In genomic region chr5:64156276-64156675, GRCh38 we compare ENCODE assay signal across 16 cellular contexts. TPM values are rescaled to one million over a fixed set of nuclear protein-coding genes. Genes with fewer than 3 reads are reported as not detected.
DNase-seq lines count a peak whose midpoint lies in the region; ATAC-seq and TF ChIP-seq lines count a peak whose summit lies in the region.
"Had no signal": no experiment of that assay in that cellular context is flagged by ENCODE, and none has a peak within 500 bp of the region (broad histone marks: within the 10 kb centered on the region; RNA-seq: fewer than 3 reads in every experiment).

No MANE protein-coding gene starts in this region.

- DNase-seq in glomerular visceral epithelial cell (ENCODE audit: extremely low spot score) (peak; percentile 41), left kidney (ENCODE audit: low read depth, low spot score) (peak; percentile 46), endodermal cell (no peak), osteocyte (ENCODE audit: extremely low spot score, unreplicated experiment) (no peak), EL (no peak)
- DNase-seq: C1 segment of cervical spinal cord; Calu3; CD4-positive, alpha-beta memory T cell; COR-L47; DMS53; DMS79 treated with DMSO at 0.1 percent for 48 hours; H9 had no signal

- H3K27ac Mint-ChIP-seq in endodermal cell = no peak overlapping the region
- H3K27ac Mint-ChIP-seq in osteocyte (ENCODE audit: unreplicated experiment) = no peak overlapping the region
- H3K27ac Mint-ChIP-seq: CD4-positive, alpha-beta memory T cell; GM23338; H9 had no signal

- H2AFZ ChIP-seq in parathyroid adenoma = peak overlapping the region; percentile 28
- H2AFZ ChIP-seq: GM23338 had no signal

- H3K27me3 ChIP-seq in parathyroid adenoma (ENCODE audit: control insufficient read depth, insufficient read depth, low read length) = no peaks in the 10 kb centered on the region
- H3K27me3 ChIP-seq in endodermal cell (ENCODE audit: control insufficient read depth, insufficient read depth, low read length, poor library complexity, severe bottlenecking) = no peaks in the 10 kb centered on the region

- H3K4me3 ChIP-seq in parathyroid adenoma (ENCODE audit: low read depth, low read length) (no peak overlapping the region), endodermal cell (ENCODE audit: low read length) (no peak overlapping the region)
- H3K4me3 ChIP-seq: GM23338 had no signal

- H3K9me3 Mint-ChIP-seq in endodermal cell = peaks cover 15% of the 10 kb centered on the region
- no peaks in the 10 kb centered on the region for H3K9me3 Mint-ChIP-seq in osteocyte (ENCODE audit: unreplicated experiment)

- H3K79me2 ChIP-seq in parathyroid adenoma = peaks cover 2% of the 10 kb centered on the region

- H3K36me3 ChIP-seq in parathyroid adenoma (ENCODE audit: control insufficient read depth, insufficient read depth, low read length) (no peaks in the 10 kb centered on the region), endodermal cell (ENCODE audit: control insufficient read depth, insufficient read depth, low read length) (no peaks in the 10 kb centered on the region)

- H3K27me3 Mint-ChIP-seq in endodermal cell (ENCODE audit: insufficient read depth) (peaks cover 2% of the 10 kb centered on the region), osteocyte (ENCODE audit: unreplicated experiment) (peaks cover 4% of the 10 kb centered on the region)
- H3K27me3 Mint-ChIP-seq: CD4-positive, alpha-beta memory T cell had no signal

- H3K9me3 ChIP-seq in parathyroid adenoma (ENCODE audit: control insufficient read depth, low read length) = no peaks in the 10 kb centered on the region
- H3K9me3 ChIP-seq in endodermal cell (ENCODE audit: control insufficient read depth, low read length) = peaks cover 22% of the 10 kb centered on the region

- H3K36me3 Mint-ChIP-seq in endodermal cell (ENCODE audit: low read depth) (peaks cover 3% of the 10 kb centered on the region), osteocyte (ENCODE audit: unreplicated experiment) (no peaks in the 10 kb centered on the region)
- H3K36me3 Mint-ChIP-seq: CD4-positive, alpha-beta memory T cell had no signal

- H3K4me1 Mint-ChIP-seq in endodermal cell (peaks cover 7% of the 10 kb centered on the region), osteocyte (ENCODE audit: unreplicated experiment) (no peaks in the 10 kb centered on the region)
- H3K4me1 Mint-ChIP-seq: CD4-positive, alpha-beta memory T cell had no signal

- H3K4me3 Mint-ChIP-seq in endodermal cell = no peak overlapping the region
- no peak overlapping the region for H3K4me3 Mint-ChIP-seq in osteocyte (ENCODE audit: unreplicated experiment)
- H3K4me3 Mint-ChIP-seq: CD4-positive, alpha-beta memory T cell; GM23338; H9 had no signal

- H3K27ac ChIP-seq in parathyroid adenoma (no peak overlapping the region), endodermal cell (ENCODE audit: low read depth, low read length) (no peak overlapping the region)

- H3K9ac ChIP-seq in parathyroid adenoma = no peak overlapping the region
- H3K9ac ChIP-seq in endodermal cell (ENCODE audit: extremely low read depth, low read length, poor library complexity, severe bottlenecking) = no peak overlapping the region

- H3K4me2 ChIP-seq in parathyroid adenoma (ENCODE audit: low read length) = no peak overlapping the region
- H3K4me2 ChIP-seq: GM23338 had no signal

- H3K4me1 ChIP-seq in parathyroid adenoma = peaks cover 6% of the 10 kb centered on the region
- peaks cover 2% of the 10 kb centered on the region for H3K4me1 ChIP-seq in endodermal cell (ENCODE audit: control insufficient read depth, insufficient read depth, low read length)

- ATAC-seq in GM21423 (IDR thresholded peaks at IDR 0.05; ENCODE audit: unreplicated experiment) = no peak
- ATAC-seq: GM23338, HCT116 had no signal

- no peak for TF ChIP-seq CTCF in parathyroid adenoma (IDR thresholded peaks at IDR 0.05)
- TF ChIP-seq CTCF in endodermal cell (conservative IDR thresholded peaks at IDR 0.05) = no peak
- no peak for TF ChIP-seq CTCF in osteocyte (IDR thresholded peaks at IDR 0.05)

RNA-seq across cellular contexts. Expression of gene RNF180, which starts 9.4 kb away (rescaled TPM):
- total RNA-seq in endodermal cell = 1 to 10 TPM; 5.3 to 8.0 TPM
- polyA plus RNA-seq in endodermal cell (2013, experiment 1 of 2) = 3.3 TPM
- polyA plus RNA-seq in endodermal cell (2013, experiment 2 of 2) = 3.8 TPM
- 3.5 and 5.3 TPM in 2 replicates for total RNA-seq in osteocyte
- total RNA-seq: CD4-positive, alpha-beta memory T cell had no signal
- polyA plus RNA-seq: CD4-positive, alpha-beta memory T cell had no signal

Comparison
In these comparisons a context has a peak if more than half of its experiments do, and no peak if none do; other contexts are left out.
1. DNase-seq: peak in glomerular visceral epithelial cell (single experiment) and left kidney (single experiment); none in endodermal cell (single experiment), osteocyte (single experiment) and EL (single experiment).